In the genomic region with DNA sequence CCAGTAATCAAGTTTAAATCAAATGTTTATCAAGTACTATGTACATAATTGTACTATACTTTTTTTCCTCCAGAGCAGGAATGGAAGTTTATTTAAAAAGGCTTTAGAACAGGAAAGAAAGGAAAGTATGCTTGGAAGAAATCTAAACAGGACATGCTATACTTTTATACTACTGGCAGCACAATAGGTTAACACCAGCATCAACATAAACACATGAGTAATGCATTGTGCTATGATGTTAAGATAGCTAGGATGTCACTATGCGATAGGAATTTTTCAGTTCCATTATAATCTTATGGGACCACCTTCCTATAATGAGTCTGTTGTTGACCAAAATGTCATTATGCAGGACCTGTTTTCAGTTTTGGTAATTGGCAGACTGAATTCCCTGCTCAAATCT, we compare ENCODE assay signal across 1 cellular context.
TF ChIP-seq lines count a peak whose summit lies in the region.

No MANE protein-coding gene starts in this region.

TF ChIP-seq in SK-N-SH, 30 proteins besides CTCF, POLR2A, EP300 and RAD21 (continued from another document):
- TF ChIP-seq, protein P1, sequence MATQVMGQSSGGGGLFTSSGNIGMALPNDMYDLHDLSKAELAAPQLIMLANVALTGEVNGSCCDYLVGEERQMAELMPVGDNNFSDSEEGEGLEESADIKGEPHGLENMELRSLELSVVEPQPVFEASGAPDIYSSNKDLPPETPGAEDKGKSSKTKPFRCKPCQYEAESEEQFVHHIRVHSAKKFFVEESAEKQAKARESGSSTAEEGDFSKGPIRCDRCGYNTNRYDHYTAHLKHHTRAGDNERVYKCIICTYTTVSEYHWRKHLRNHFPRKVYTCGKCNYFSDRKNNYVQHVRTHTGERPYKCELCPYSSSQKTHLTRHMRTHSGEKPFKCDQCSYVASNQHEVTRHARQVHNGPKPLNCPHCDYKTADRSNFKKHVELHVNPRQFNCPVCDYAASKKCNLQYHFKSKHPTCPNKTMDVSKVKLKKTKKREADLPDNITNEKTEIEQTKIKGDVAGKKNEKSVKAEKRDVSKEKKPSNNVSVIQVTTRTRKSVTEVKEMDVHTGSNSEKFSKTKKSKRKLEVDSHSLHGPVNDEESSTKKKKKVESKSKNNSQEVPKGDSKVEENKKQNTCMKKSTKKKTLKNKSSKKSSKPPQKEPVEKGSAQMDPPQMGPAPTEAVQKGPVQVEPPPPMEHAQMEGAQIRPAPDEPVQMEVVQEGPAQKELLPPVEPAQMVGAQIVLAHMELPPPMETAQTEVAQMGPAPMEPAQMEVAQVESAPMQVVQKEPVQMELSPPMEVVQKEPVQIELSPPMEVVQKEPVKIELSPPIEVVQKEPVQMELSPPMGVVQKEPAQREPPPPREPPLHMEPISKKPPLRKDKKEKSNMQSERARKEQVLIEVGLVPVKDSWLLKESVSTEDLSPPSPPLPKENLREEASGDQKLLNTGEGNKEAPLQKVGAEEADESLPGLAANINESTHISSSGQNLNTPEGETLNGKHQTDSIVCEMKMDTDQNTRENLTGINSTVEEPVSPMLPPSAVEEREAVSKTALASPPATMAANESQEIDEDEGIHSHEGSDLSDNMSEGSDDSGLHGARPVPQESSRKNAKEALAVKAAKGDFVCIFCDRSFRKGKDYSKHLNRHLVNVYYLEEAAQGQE (IDR thresholded peaks at IDR 0.05; ENCODE audit: low read depth, low read length) = no peak
- no peak for TF ChIP-seq USF2 (IDR thresholded peaks at IDR 0.05; ENCODE audit: borderline replicate concordance, low read depth, low read length)
TF ChIP-seq in SK-N-SH: peak in this region for 0.
